ENCODE assay signal across 22 cellular contexts in the genomic region with DNA sequence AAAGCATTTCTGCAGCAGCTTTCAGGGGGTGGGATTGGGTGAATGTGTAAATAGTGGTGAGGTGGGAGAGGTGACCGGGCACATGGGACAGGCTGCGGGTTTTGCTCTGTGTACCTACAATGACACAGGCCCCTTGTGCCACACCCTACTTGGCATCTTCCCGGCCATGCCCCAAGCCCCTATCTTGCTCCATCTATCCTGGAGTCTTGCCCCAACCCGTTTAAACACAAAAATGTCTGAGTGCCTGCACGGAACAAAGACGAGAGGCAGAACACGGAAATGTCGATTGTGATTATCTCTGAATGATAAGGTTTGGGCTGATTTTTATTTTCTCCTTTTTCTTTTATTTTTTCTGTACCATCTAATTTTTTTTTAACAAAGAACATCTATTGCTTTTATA. TPM values are rescaled to one million over a fixed set of nuclear protein-coding genes. Genes with fewer than 3 reads are reported as not detected.
DNase-seq lines count a peak whose midpoint lies in the region; ATAC-seq and TF ChIP-seq lines count a peak whose summit lies in the region.
"Had no signal": no experiment of that assay in that cellular context is flagged by ENCODE, and none has a peak within 500 bp of the region (broad histone marks: within the 10 kb centered on the region; RNA-seq: fewer than 3 reads in every experiment).

No MANE protein-coding gene starts in this region.

- POLR2A ChIA-PET in PC-3 (lab: Charles Lee; ENCODE audit: unreplicated experiment) = no interaction called here

- H3K27me3 ChIP-seq in PC-3 (ENCODE audit: low read length) = 0 out of 2 replicates have a peak, but pooled peaks cover 13% of the 10 kb centered on the region
- H3K27me3 ChIP-seq in foreskin keratinocyte = no peaks in the 10 kb centered on the region
- no peaks in the 10 kb centered on the region for H3K27me3 ChIP-seq in prostate gland (replicated peaks; ENCODE audit: insufficient read depth)
- H3K27me3 ChIP-seq: BLaER1 had no signal

- H3K27ac ChIP-seq in PC-3 (ENCODE audit: low read length) (no peak overlapping the region), VCaP (0 out of 2 replicates have a peak overlapping the region, but pooled peaks have one; percentile 5), foreskin keratinocyte (no peak overlapping the region), prostate gland (no peak overlapping the region)
- H3K27ac ChIP-seq: BLaER1, KMS-11 had no signal

- H3K36me3 ChIP-seq in PC-3 (ENCODE audit: low read depth, low read length) (no peaks in the 10 kb centered on the region), prostate gland (no peaks in the 10 kb centered on the region)
- H3K36me3 ChIP-seq: BLaER1 had no signal

- no peaks in the 10 kb centered on the region for H3K79me2 ChIP-seq in PC-3 (ENCODE audit: low read length)

- H3K9me2 ChIP-seq in PC-3 (replicated peaks; ENCODE audit: low read length) = no peaks in the 10 kb centered on the region

- BruUV-seq in PC-3 (replicated peaks; lab: Mats Ljungman, UMichigan) = no TSS peak

- peak; percentile 8 for DNase-seq in PC-3
- DNase-seq in foreskin keratinocyte = peak; percentile 39 to 52
- DNase-seq in prostate gland (ENCODE audit: low spot score) = peak; percentile 31
- no peak for DNase-seq in middle frontal gyrus (ENCODE audit: extremely low spot score, low spot score)
- DNase-seq in activated CD4-positive, alpha-beta T cell treated with anti-CD3 and anti-CD28 coated beads for 48 hours = no peak
- DNase-seq: CD4-positive, CD25-positive, alpha-beta regulatory T cell; H9; NCI-H1048; NCI-H1417; NCI-H1694; NCI-H2029 treated with DMSO at 0.1 percent for 48 hours; NCI-H446 treated with DMSO at 0.1 percent for 48 hours; NCI-H526 treated with DMSO at 0.1 percent for 48 hours; RPMI8226; SHP77 treated with DMSO at 0.1 percent for 48 hours had no signal

- H2AFZ ChIP-seq in PC-3 (ENCODE audit: low read length) = no peak overlapping the region
- H2AFZ ChIP-seq: GM23338 had no signal

- no peaks in the 10 kb centered on the region for H3F3A ChIP-seq in PC-3 (ENCODE audit: low read length, unreplicated experiment)

- 49% methylated on average over 8 of the region's 8 CpGs for WGBS in prostate gland

- CTCF ChIA-PET in PC-3 (lab: Charles Lee) = no interaction called here

- no peaks in the 10 kb centered on the region for H4K20me1 ChIP-seq in PC-3 (ENCODE audit: low read length)
- H4K20me1 ChIP-seq: BLaER1 had no signal

- intact Hi-C loops in PC-3 (cut with micrococcal nuclease) = no loop called here
- intact Hi-C loops in prostate gland (cut with DNase I) = no loop called here

- no peaks in the 10 kb centered on the region for H3K9me3 ChIP-seq in PC-3 (ENCODE audit: low read length)
- no peaks in the 10 kb centered on the region for H3K9me3 ChIP-seq in prostate gland

- H3K4me3 ChIP-seq in PC-3 (ENCODE audit: low read length) (no peak overlapping the region), prostate gland (no peak overlapping the region)
- H3K4me3 ChIP-seq: BLaER1, GM23338 had no signal

- ATAC-seq in PC-3 = no peak
- ATAC-seq in foreskin keratinocyte = no peak
- no peak for ATAC-seq in GM18511 (IDR thresholded peaks at IDR 0.05; ENCODE audit: unreplicated experiment)

- no peak overlapping the region for H3K9ac ChIP-seq in PC-3 (ENCODE audit: low read length)
- H3K9ac ChIP-seq: BLaER1, KMS-11 had no signal

- TF ChIP-seq POLR2A in prostate gland (IDR thresholded peaks at IDR 0.05) = no peak

- H3K4me1 ChIP-seq in PC-3 (ENCODE audit: insufficient read depth, low read length) = no peaks in the 10 kb centered on the region
- peaks cover 21% of the 10 kb centered on the region for H3K4me1 ChIP-seq in foreskin keratinocyte
- H3K4me1 ChIP-seq in prostate gland (replicated peaks) = no peaks in the 10 kb centered on the region

- no peak overlapping the region for H3K4me2 ChIP-seq in PC-3 (ENCODE audit: low read length)
- H3K4me2 ChIP-seq: BLaER1, GM23338, KMS-11 had no signal

- no peak for TF ChIP-seq CTCF in PC-3 (conservative IDR thresholded peaks at IDR 0.05; ENCODE audit: low read depth, low read length)
- TF ChIP-seq CTCF in VCaP (conservative IDR thresholded peaks at IDR 0.05) = no peak
- no peak for TF ChIP-seq CTCF in foreskin keratinocyte (conservative IDR thresholded peaks at IDR 0.05)
- TF ChIP-seq CTCF in prostate gland (IDR thresholded peaks at IDR 0.05) = no peak

RNA-seq across cellular contexts. Expression of a gene that starts 46.0 kb away (rescaled TPM):
- not detected in 2 replicates for total RNA-seq in PC-3 (2014; rRNA removed)
- total RNA-seq in foreskin keratinocyte = not detected in 2 replicates
- polyA plus RNA-seq in foreskin keratinocyte = not detected in 2 replicates
- 1 to 10 TPM in 1 of 2 donors, under 1 TPM in 1; 0.18 to 6.2 TPM for total RNA-seq in prostate gland
- total RNA-seq: CD4-positive, CD25-positive, alpha-beta regulatory T cell; H9 had no signal
- polyA plus RNA-seq: AG04450; CD4-positive, CD25-positive, alpha-beta regulatory T cell; IgD-negative memory B cell had no signal

Comparison
In these comparisons a context has a peak if more than half of its experiments do, and no peak if none do; other contexts are left out.
1. DNase-seq: peak in PC-3 (single experiment), foreskin keratinocyte (2 of 2) and prostate gland (single experiment); none in middle frontal gyrus (single experiment) and activated CD4-positive, alpha-beta T cell treated with anti-CD3 and anti-CD28 coated beads for 48 hours (single experiment).